8 cellular contexts compared by ENCODE assay signal in genomic region chrX:69503835-69504625, GRCh38. TPM values are rescaled to one million over a fixed set of nuclear protein-coding genes. Genes with fewer than 3 reads are reported as not detected.
DNase-seq lines count a peak whose midpoint lies in the region; ATAC-seq and TF ChIP-seq lines count a peak whose summit lies in the region.

NALF2 (plus strand) TSS chrX:69504326; CDS start chrX:69505283, 957 bp downstream.

- peaks cover 4% of the 10 kb centered on the region for H3K4me1 ChIP-seq in effector memory CD4-positive, alpha-beta T cell (ENCODE audit: control insufficient read depth, insufficient read depth, low read length, poor library complexity, severe bottlenecking)
- no peaks in the 10 kb centered on the region for H3K4me1 ChIP-seq in lower lobe of right lung

- H3K27me3 Mint-ChIP-seq in T-helper 2 cell treated with Interferon-gamma antibody and Interleukin-4, amounts not matched to agents 5 μg/mL and 100 μg/mL, for 36 hours (ENCODE audit: low read depth): peaks cover 20% of the 10 kb centered on the region

- H3K4me3 Mint-ChIP-seq in T-helper 2 cell treated with Interferon-gamma antibody and Interleukin-4, amounts not matched to agents 5 μg/mL and 100 μg/mL, for 36 hours: peak within 1 kb of the TSS; percentile 67

- intact Hi-C loops in lower lobe of right lung (cut with DNase I): no loop called here

- TF ChIP-seq CTCF in lower lobe of right lung (IDR thresholded peaks at IDR 0.05): no peak

- no peaks in the 10 kb centered on the region for H3K9me3 Mint-ChIP-seq in T-helper 2 cell treated with Interferon-gamma antibody and Interleukin-4, amounts not matched to agents 5 μg/mL and 100 μg/mL, for 36 hours

- no peaks in the 10 kb centered on the region for H3K9me3 ChIP-seq in effector memory CD4-positive, alpha-beta T cell (ENCODE audit: control insufficient read depth, low read length)
- H3K9me3 ChIP-seq in lower lobe of right lung: no peaks in the 10 kb centered on the region

- H3K36me3 Mint-ChIP-seq in T-helper 2 cell treated with Interferon-gamma antibody and Interleukin-4, amounts not matched to agents 5 μg/mL and 100 μg/mL, for 36 hours (ENCODE audit: low read depth): no peaks in the 10 kb centered on the region

- ATAC-seq in lower lobe of right lung (peak; percentile 86 to 89), GM21423 (IDR thresholded peaks at IDR 0.05; ENCODE audit: unreplicated experiment) (no peak)
- ATAC-seq in stimulated activated naive CD8-positive, alpha-beta T cell treated with anti-CD3 and anti-CD28 coated beads, Interleukin-15, Interleukin-2, amounts not matched to agents 100 U/mL and 50 U/mL, for 24 hours: peak; percentile 56

- H3K36me3 ChIP-seq in effector memory CD4-positive, alpha-beta T cell (ENCODE audit: control insufficient read depth, insufficient read depth, low read length): no peaks in the 10 kb centered on the region
- H3K36me3 ChIP-seq in lower lobe of right lung: no peaks in the 10 kb centered on the region

- no peak within 1 kb of the TSS for H3K27ac ChIP-seq in effector memory CD4-positive, alpha-beta T cell (ENCODE audit: insufficient read depth, low read length, poor library complexity, severe bottlenecking)
- H3K27ac ChIP-seq in lower lobe of right lung: no peak within 1 kb of the TSS

- DNase-seq in EL (peak; percentile 25), NAMALWA (ENCODE audit: low spot score) (peak; percentile 3), lower lobe of right lung (peak; percentile 65), LoVo (ENCODE audit: low spot score) (no peak)
- DNase-seq in T-helper 2 cell treated with Interferon-gamma antibody and Interleukin-4, amounts not matched to agents 5 μg/mL and 100 μg/mL, for 36 hours (ENCODE audit: low spot score): peak; percentile 21
- DNase-seq in effector memory CD4-positive, alpha-beta T cell: no peak
- DNase-seq in stimulated activated naive CD8-positive, alpha-beta T cell treated with anti-CD3 and anti-CD28 coated beads, Interleukin-15, Interleukin-2, amounts not matched to agents 100 U/mL and 50 U/mL, for 24 hours: peak; percentile 43

- peak within 1 kb of the TSS; percentile 40 for H3K4me3 ChIP-seq in effector memory CD4-positive, alpha-beta T cell (ENCODE audit: insufficient read depth, low read depth, low read length, poor library complexity, severe bottlenecking)
- H3K4me3 ChIP-seq in lower lobe of right lung: peak within 1 kb of the TSS; percentile 51

- no peaks in the 10 kb centered on the region for H3K27me3 ChIP-seq in effector memory CD4-positive, alpha-beta T cell (replicated peaks; ENCODE audit: control insufficient read depth, insufficient read depth, low read length, poor library complexity, severe bottlenecking)
- peaks cover 25% of the 10 kb centered on the region for H3K27me3 ChIP-seq in lower lobe of right lung (ENCODE audit: low read depth)

- no peaks in the 10 kb centered on the region for H3K4me1 Mint-ChIP-seq in T-helper 2 cell treated with Interferon-gamma antibody and Interleukin-4, amounts not matched to agents 5 μg/mL and 100 μg/mL, for 36 hours (ENCODE audit: low read depth)

- no peak within 1 kb of the TSS for H3K27ac Mint-ChIP-seq in T-helper 2 cell treated with Interferon-gamma antibody and Interleukin-4, amounts not matched to agents 5 μg/mL and 100 μg/mL, for 36 hours

RNA-seq across cellular contexts. Expression of gene NALF2, which starts in this region (rescaled TPM):
- total RNA-seq in lower lobe of right lung: 0.12 TPM

Comparison
In these comparisons a context has a peak if more than half of its experiments do, and no peak if none do; other contexts are left out.
1. Peak in DNase-seq, ATAC-seq and H3K4me3 ChIP-seq in lower lobe of right lung; RNA of the gene not detected or under 1 TPM.
2. DNase-seq: peak in EL (single experiment), NAMALWA (single experiment), T-helper 2 cell treated with Interferon-gamma antibody and Interleukin-4, amounts not matched to agents 5 μg/mL and 100 μg/mL, for 36 hours (single experiment) and stimulated activated naive CD8-positive, alpha-beta T cell treated with anti-CD3 and anti-CD28 coated beads, Interleukin-15, Interleukin-2, amounts not matched to agents 100 U/mL and 50 U/mL, for 24 hours (single experiment); none in effector memory CD4-positive, alpha-beta T cell (0 of 3) and LoVo (single experiment).